In genomic region chr3:183310936-183311335, GRCh38 we compare ENCODE assay signal across 27 cellular contexts.
"Had no signal": no experiment of that assay in that cellular context is flagged by ENCODE, and none has a peak within 500 bp of the region (broad histone marks: within the 10 kb centered on the region; RNA-seq: fewer than 3 reads in every experiment).

No MANE protein-coding gene starts in this region.

- DNase-seq: nephron progenitor cell; nucleus accumbens; pancreas; retina; right cardiac atrium; right lobe of liver; sigmoid colon; small intestine; stimulated activated CD4-positive, alpha-beta T cell treated with anti-CD3 and anti-CD28 coated beads, Interleukin-15, amount 100 ng/mL, for 24 hours; stimulated activated CD4-positive, alpha-beta T cell treated with anti-CD3 and anti-CD28 coated beads, Interleukin-2, amount 100 ng/mL, for 24 hours; stimulated activated CD4-positive, alpha-beta T cell treated with anti-CD3 and anti-CD28 coated beads, Interleukin-2, amount 100 ng/mL, for 48 hours; stimulated activated CD4-positive, alpha-beta T cell treated with anti-CD3 and anti-CD28 coated beads, Interleukin-4, amount 100 ng/mL, for 24 hours; stimulated activated naive B cell treated with anti-CD40 and anti-IgM and Interleukin-4, amounts not matched to agents 10 μg/mL and 1 μg/mL and 100 μg/mL, for 72 hours; stimulated activated naive CD4-positive, alpha-beta T cell treated with Interleukin-2 at 50 U/mL for 16 hours; stomach; thyroid gland; trophoblast cell; upper lobe of left lung had no signal

- H3K27me3 Mint-ChIP-seq: natural killer cell treated with Interleukin-12 subunit alpha and Interleukin-12 subunit beta and Interleukin-15 and Interleukin-18, amount 100 ng/mL, for 72 hours; stimulated activated naive CD8-positive, alpha-beta T cell treated with anti-CD3 and anti-CD28 coated beads, Interleukin-15, Interleukin-2, amounts not matched to agents 100 ng/mL and 50 ng/mL, for 24 hours had no signal

- ATAC-seq: natural killer cell treated with Interleukin-12 subunit alpha and Interleukin-12 subunit beta and Interleukin-15 and Interleukin-18, amount 100 ng/mL, for 72 hours; pancreas; right cardiac atrium; right lobe of liver; stimulated activated effector memory CD8-positive, alpha-beta T cell treated with anti-CD3 and anti-CD28 coated beads, Interleukin-12 subunit alpha, Interleukin-12 subunit beta, amount 100 ng/mL, for 72 hours; stimulated activated naive B cell treated with anti-CD40 and anti-IgM and Interleukin-4, amounts not matched to agents 10 μg/mL and 1 μg/mL and 100 μg/mL, for 72 hours had no signal

- H3K4me3 Mint-ChIP-seq: natural killer cell treated with Interleukin-12 subunit alpha and Interleukin-12 subunit beta and Interleukin-15 and Interleukin-18, amount 100 ng/mL, for 72 hours; nephron progenitor cell; neural crest cell; stimulated activated effector memory CD8-positive, alpha-beta T cell treated with anti-CD3 and anti-CD28 coated beads, Interleukin-12 subunit alpha, Interleukin-12 subunit beta, amount 100 ng/mL, for 72 hours; stimulated activated naive B cell treated with anti-CD40 and anti-IgM and Interleukin-4, amounts not matched to agents 10 μg/mL and 1 μg/mL and 100 μg/mL, for 72 hours; stimulated activated naive CD8-positive, alpha-beta T cell treated with anti-CD3 and anti-CD28 coated beads, Interleukin-15, Interleukin-2, amounts not matched to agents 100 ng/mL and 50 ng/mL, for 24 hours had no signal

- H3K36me3 ChIP-seq: neutrophil, pancreas, prostate gland, right lobe of liver, sigmoid colon, stomach, thoracic aorta, thyroid gland, tibial nerve, upper lobe of left lung, vagina had no signal

- H3K9me3 Mint-ChIP-seq: natural killer cell treated with Interleukin-12 subunit alpha and Interleukin-12 subunit beta and Interleukin-15 and Interleukin-18, amount 100 ng/mL, for 72 hours; nephron progenitor cell; neural crest cell; stimulated activated effector memory CD8-positive, alpha-beta T cell treated with anti-CD3 and anti-CD28 coated beads, Interleukin-12 subunit alpha, Interleukin-12 subunit beta, amount 100 ng/mL, for 72 hours; stimulated activated naive CD8-positive, alpha-beta T cell treated with anti-CD3 and anti-CD28 coated beads, Interleukin-15, Interleukin-2, amounts not matched to agents 100 ng/mL and 50 ng/mL, for 24 hours had no signal

- H3K27ac Mint-ChIP-seq: natural killer cell treated with Interleukin-12 subunit alpha and Interleukin-12 subunit beta and Interleukin-15 and Interleukin-18, amount 100 ng/mL, for 72 hours; nephron progenitor cell; stimulated activated effector memory CD8-positive, alpha-beta T cell treated with anti-CD3 and anti-CD28 coated beads, Interleukin-12 subunit alpha, Interleukin-12 subunit beta, amount 100 ng/mL, for 72 hours; stimulated activated naive B cell treated with anti-CD40 and anti-IgM and Interleukin-4, amounts not matched to agents 10 μg/mL and 1 μg/mL and 100 μg/mL, for 72 hours; stimulated activated naive CD8-positive, alpha-beta T cell treated with anti-CD3 and anti-CD28 coated beads, Interleukin-15, Interleukin-2, amounts not matched to agents 100 ng/mL and 50 ng/mL, for 24 hours had no signal

- H3K9me3 ChIP-seq: neutrophil, pancreas, prostate gland, right lobe of liver, sigmoid colon, stomach, thoracic aorta, thyroid gland, tibial nerve, upper lobe of left lung, vagina had no signal

- H3K4me1 Mint-ChIP-seq: neural crest cell had no signal

- H3K4me1 ChIP-seq: sigmoid colon, thyroid gland, vagina had no signal

- H3K27ac ChIP-seq: neutrophil, pancreas, prostate gland, right lobe of liver, sigmoid colon, stomach, thoracic aorta, thyroid gland, tibial nerve, upper lobe of left lung, vagina had no signal

- H3K4me3 ChIP-seq: pancreas, prostate gland, right lobe of liver, sigmoid colon, stomach, thoracic aorta, thyroid gland, tibial nerve, upper lobe of left lung, vagina had no signal

- H3K36me3 Mint-ChIP-seq: natural killer cell treated with Interleukin-12 subunit alpha and Interleukin-12 subunit beta and Interleukin-15 and Interleukin-18, amount 100 ng/mL, for 72 hours had no signal

- H3K27me3 ChIP-seq: neutrophil, pancreas, right lobe of liver, sigmoid colon, stomach, thyroid gland, tibial nerve, upper lobe of left lung, vagina had no signal
